9 cellular contexts compared by ENCODE assay signal in the genomic region with DNA sequence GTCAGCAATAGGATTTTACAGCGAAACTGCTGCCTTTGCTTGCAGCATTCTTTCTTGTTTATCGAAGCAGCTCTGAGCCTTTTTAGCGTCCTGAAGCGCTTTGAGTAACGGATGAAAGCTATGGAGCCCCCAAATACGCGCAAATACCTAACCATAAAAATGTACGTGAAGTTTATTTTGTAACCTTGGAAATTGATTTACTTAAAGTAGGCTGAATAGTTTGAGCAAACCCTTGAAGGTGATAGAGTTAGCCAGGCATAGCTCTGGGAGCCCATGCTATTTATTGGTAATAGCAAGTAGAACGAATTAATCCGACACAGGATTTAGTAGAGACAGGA. TPM values are rescaled to one million over a fixed set of nuclear protein-coding genes. Genes with fewer than 3 reads are reported as not detected.
DNase-seq lines count a peak whose midpoint lies in the region; ATAC-seq and TF ChIP-seq lines count a peak whose summit lies in the region.
"Had no signal": no experiment of that assay in that cellular context is flagged by ENCODE, and none has a peak within 500 bp of the region (broad histone marks: within the 10 kb centered on the region; RNA-seq: fewer than 3 reads in every experiment).

No MANE protein-coding gene starts in this region.

- H3K36me3 ChIP-seq in HAP-1 (replicated peaks) = no peaks in the 10 kb centered on the region
- no peaks in the 10 kb centered on the region for H3K36me3 ChIP-seq in iPS-15b (ENCODE audit: control insufficient read depth, insufficient read depth, low read length)
- H3K36me3 ChIP-seq in skeletal muscle tissue (ENCODE audit: control insufficient read depth in 3 of 3, insufficient read depth in 3 of 3, low read length in 3 of 3) = no peaks in the 10 kb centered on the region

- H3K27ac ChIP-seq in skeletal muscle tissue (ENCODE audit: low read depth, low read length) = peak overlapping the region; percentile 55

- H3K27ac Mint-ChIP-seq in activated naive CD8-positive, alpha-beta T cell treated with anti-CD3 and anti-CD28 coated beads for 36 hours = no peak overlapping the region
- H3K27ac Mint-ChIP-seq in HFFc6 = no peak overlapping the region

- no peaks in the 10 kb centered on the region; the same call in none of the 2 replicates for H3K4me1 ChIP-seq in HAP-1
- no peaks in the 10 kb centered on the region for H3K4me1 ChIP-seq in iPS-15b (ENCODE audit: control insufficient read depth, insufficient read depth, low read length)
- H3K4me1 ChIP-seq in skeletal muscle tissue (ENCODE audit: control insufficient read depth in 3 of 3, insufficient read depth in 3 of 3, low read length in 3 of 3) = peaks cover 0 to 8% (median 7%) of the 10 kb centered on the region in 3 donors

- in situ Hi-C loops in HAP-1 (cut with MboI; ENCODE audit: low sequenced_read_pairs) = no loop called here

- peaks cover 3% of the 10 kb centered on the region; the same call in 1 of the 2 replicates for H3K27me3 ChIP-seq in HAP-1 (ENCODE audit: low read depth)
- peaks cover 36% of the 10 kb centered on the region for H3K27me3 ChIP-seq in iPS-15b (ENCODE audit: control insufficient read depth, insufficient read depth, low read length)
- peaks cover 0 to 9% (median 6%) of the 10 kb centered on the region in 3 donors for H3K27me3 ChIP-seq in skeletal muscle tissue (ENCODE audit: control insufficient read depth in 3 of 3, insufficient read depth in 3 of 3, low read length in 3 of 3)

- no peak for ATAC-seq in HG03457 (IDR thresholded peaks at IDR 0.05; ENCODE audit: unreplicated experiment)

- H3K4me1 Mint-ChIP-seq in activated naive CD8-positive, alpha-beta T cell treated with anti-CD3 and anti-CD28 coated beads for 36 hours = peaks cover 1% of the 10 kb centered on the region
- no peaks in the 10 kb centered on the region for H3K4me1 Mint-ChIP-seq in HFFc6 (ENCODE audit: low read depth)

- H3K9me3 ChIP-seq in HAP-1 = no peaks in the 10 kb centered on the region
- no peaks in the 10 kb centered on the region for H3K9me3 ChIP-seq in iPS-15b (ENCODE audit: control insufficient read depth, insufficient read depth, low read length)
- H3K9me3 ChIP-seq in skeletal muscle tissue (ENCODE audit: control insufficient read depth in 3 of 3, low read length in 3 of 3) = no peaks in the 10 kb centered on the region

- DNase-seq in HAP-1 (ENCODE audit: low spot score in 2 of 2) (no peak), DMS53 treated with DMSO at 0.1 percent for 48 hours (lab: John Stamatoyannopoulos, UW; ENCODE audit: unreplicated experiment) (no peak), HFFc6 (no peak)
- no peak for DNase-seq in activated naive CD8-positive, alpha-beta T cell treated with anti-CD3 and anti-CD28 coated beads for 36 hours
- DNase-seq in stimulated activated naive CD4-positive, alpha-beta T cell treated with Interleukin-2 at 50 U/mL for 16 hours (lab: John Stamatoyannopoulos, UW) = no peak
- DNase-seq: activated naive CD4-positive, alpha-beta T cell had no signal

- H3K4me3 ChIP-seq in HAP-1 = peak overlapping the region; percentile 30
- H3K4me3 ChIP-seq in iPS-15b (ENCODE audit: low read depth, low read length) = peak overlapping the region; percentile 76
- H3K4me3 ChIP-seq in skeletal muscle tissue (ENCODE audit: low read length in 3 of 3) = peak overlapping the region; percentile 84 to 85 (median 85)

- H3K4me3 Mint-ChIP-seq in activated naive CD8-positive, alpha-beta T cell treated with anti-CD3 and anti-CD28 coated beads for 36 hours = peak overlapping the region; percentile 7
- H3K4me3 Mint-ChIP-seq in HFFc6 = no peak overlapping the region

- peaks cover 68% of the 10 kb centered on the region for H3K27me3 Mint-ChIP-seq in activated naive CD8-positive, alpha-beta T cell treated with anti-CD3 and anti-CD28 coated beads for 36 hours
- peaks cover 4% of the 10 kb centered on the region for H3K27me3 Mint-ChIP-seq in HFFc6 (ENCODE audit: insufficient read depth)

- H3K9ac ChIP-seq in iPS-15b (ENCODE audit: low read depth, low read length) (peak overlapping the region; percentile 4), skeletal muscle tissue (ENCODE audit: low read depth in 1 of 3, low read length in 3 of 3) (peak overlapping the region; percentile 79 to 86 (median 86))

- H3K36me3 Mint-ChIP-seq in activated naive CD8-positive, alpha-beta T cell treated with anti-CD3 and anti-CD28 coated beads for 36 hours = no peaks in the 10 kb centered on the region
- H3K36me3 Mint-ChIP-seq in HFFc6 (ENCODE audit: low read depth) = no peaks in the 10 kb centered on the region

- H3K9me3 Mint-ChIP-seq in activated naive CD8-positive, alpha-beta T cell treated with anti-CD3 and anti-CD28 coated beads for 36 hours = no peaks in the 10 kb centered on the region
- no peaks in the 10 kb centered on the region for H3K9me3 Mint-ChIP-seq in HFFc6

- TF ChIP-seq CTCF in HFFc6 (IDR thresholded peaks at IDR 0.05) = no peak

RNA-seq across cellular contexts. Expression of a gene that starts 0.2 kb away (rescaled TPM):
- not detected for total RNA-seq in activated naive CD8-positive, alpha-beta T cell treated with anti-CD3 and anti-CD28 coated beads for 36 hours
- total RNA-seq in skeletal muscle tissue = 4.7 TPM
- not detected for total RNA-seq in HFFc6 (2021; fragmentation: NEBNext Ultra II Directional; extraction: Animal tissue kit (Norgen Biotek cat#: 25700))

RNA-seq across cellular contexts. Expression of a gene that starts 54.2 kb away (rescaled TPM):
- 1 to 10 TPM; 2.6 to 3.7 TPM for total RNA-seq in activated naive CD8-positive, alpha-beta T cell treated with anti-CD3 and anti-CD28 coated beads for 36 hours
- total RNA-seq in skeletal muscle tissue = 88.2 TPM
- 1 to 10 TPM; 3.3 to 6.0 (median 4.8) TPM for total RNA-seq in HFFc6 (2021; fragmentation: NEBNext Ultra II Directional; extraction: Animal tissue kit (Norgen Biotek cat#: 25700))

Comparison
In these comparisons a context has a peak if more than half of its experiments do, and no peak if none do; other contexts are left out.
1. H3K4me3 ChIP-seq: peak in every context shown above with its lines; median percentile 85 in skeletal muscle tissue; 76 in iPS-15b; 30 in HAP-1.
2. RNA of a gene that starts 54.2 kb away (total RNA-seq): 88.2 TPM in skeletal muscle tissue (single experiment); 3.3 to 6.0 TPM in HFFc6 and 2.6 to 3.7 TPM in activated naive CD8-positive, alpha-beta T cell treated with anti-CD3 and anti-CD28 coated beads for 36 hours; every median in the first group is over 10 times any median in the second.